ENCODE assay signal across 1 cellular context in the genomic region with DNA sequence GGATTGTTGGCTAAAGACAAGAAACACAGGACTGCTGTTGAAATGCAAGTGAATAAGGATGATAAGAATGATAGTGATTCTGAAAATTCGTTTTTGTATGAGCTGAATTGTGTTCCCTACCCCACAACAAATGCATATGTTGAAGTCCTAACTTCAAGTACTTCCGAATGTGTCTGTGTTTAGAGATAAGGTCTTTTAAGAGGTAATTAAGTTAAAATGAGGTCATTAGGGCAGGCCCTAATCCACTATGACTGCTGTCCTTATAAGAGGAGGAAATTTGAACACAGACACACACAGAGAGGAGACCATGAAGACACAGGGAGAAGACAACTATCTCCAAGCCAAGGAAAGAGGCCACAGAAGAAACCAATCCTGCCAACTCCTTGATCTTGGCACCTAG.
TF ChIP-seq lines count a peak whose summit lies in the region.

No MANE protein-coding gene starts in this region.

TF ChIP-seq in K562, 482 proteins besides CTCF, POLR2A, EP300 and RAD21 (continued from another document):
- TF ChIP-seq ZNF740 (CRISPR knock-in tag; IDR thresholded peaks at IDR 0.05) (no peak), ZNF740 (tag; IDR thresholded peaks at IDR 0.05) (no peak), BRD9 (IDR thresholded peaks at IDR 0.05; ENCODE audit: low read depth, partially characterized antibody) (no peak)
- TF ChIP-seq, protein P1, sequence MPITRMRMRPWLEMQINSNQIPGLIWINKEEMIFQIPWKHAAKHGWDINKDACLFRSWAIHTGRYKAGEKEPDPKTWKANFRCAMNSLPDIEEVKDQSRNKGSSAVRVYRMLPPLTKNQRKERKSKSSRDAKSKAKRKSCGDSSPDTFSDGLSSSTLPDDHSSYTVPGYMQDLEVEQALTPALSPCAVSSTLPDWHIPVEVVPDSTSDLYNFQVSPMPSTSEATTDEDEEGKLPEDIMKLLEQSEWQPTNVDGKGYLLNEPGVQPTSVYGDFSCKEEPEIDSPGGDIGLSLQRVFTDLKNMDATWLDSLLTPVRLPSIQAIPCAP (CRISPR knock-in tag; IDR thresholded peaks at IDR 0.05; ENCODE audit: borderline replicate concordance), result no peak
